9 cellular contexts compared by ENCODE assay signal in genomic region chr4:139692300-139693012, GRCh38. TPM values are rescaled to one million over a fixed set of nuclear protein-coding genes. Genes with fewer than 3 reads are reported as not detected.
DNase-seq lines count a peak whose midpoint lies in the region; ATAC-seq and TF ChIP-seq lines count a peak whose summit lies in the region.
"Had no signal": no experiment of that assay in that cellular context is flagged by ENCODE, and none has a peak within 500 bp of the region (broad histone marks: within the 10 kb centered on the region; RNA-seq: fewer than 3 reads in every experiment).

No MANE protein-coding gene starts in this region.

- H3K27ac Mint-ChIP-seq in nephron progenitor cell = peak overlapping the region; percentile 33

- no peak for ATAC-seq in GM21786 (IDR thresholded peaks at IDR 0.05; ENCODE audit: unreplicated experiment)
- ATAC-seq: T-helper 17 cell had no signal

- H3K36me3 Mint-ChIP-seq in nephron progenitor cell (ENCODE audit: low read depth) = peaks cover 37% of the 10 kb centered on the region

- peaks cover 5% of the 10 kb centered on the region for H3K4me1 Mint-ChIP-seq in nephron progenitor cell
- H3K4me1 Mint-ChIP-seq: T-helper 17 cell had no signal

- DNase-seq in GDM1 (lab: John Stamatoyannopoulos, UW) (peak; percentile 21), LHCN-M2 (ENCODE audit: low read depth) (peak; percentile 1), cerebellum (ENCODE audit: low spot score) (peak; percentile 13), nephron progenitor cell (no peak), AG08395 (ENCODE audit: low spot score) (no peak)
- DNase-seq in activated CD8-positive, alpha-beta memory T cell treated with anti-CD3 and anti-CD28 coated beads for 24 hours = no peak
- no peak for DNase-seq in activated effector memory CD4-positive, alpha-beta T cell treated with Interleukin-2 at 50 U/mL for 16 hours
- DNase-seq: T-helper 17 cell had no signal

- peaks cover 10% of the 10 kb centered on the region for H3K27me3 Mint-ChIP-seq in nephron progenitor cell (ENCODE audit: low read depth, poor library complexity)
- H3K27me3 Mint-ChIP-seq: T-helper 17 cell had no signal

- H3K4me3 Mint-ChIP-seq in nephron progenitor cell = no peak overlapping the region
- H3K4me3 Mint-ChIP-seq: T-helper 17 cell had no signal

- peaks cover 16% of the 10 kb centered on the region for H3K9me3 Mint-ChIP-seq in nephron progenitor cell

- TF ChIP-seq CTCF in nephron progenitor cell (IDR thresholded peaks at IDR 0.05) = no peak

RNA-seq across cellular contexts. Expression of gene MGST2, which starts 26.8 kb away (rescaled TPM):
- 5.0 and 9.9 TPM in 2 replicates for total RNA-seq in LHCN-M2 (2014; rRNA removed)
- polyA plus RNA-seq in LHCN-M2 (2012) = 13.5 TPM
- total RNA-seq in cerebellum = 9.3 TPM

Comparison
In these comparisons a context has a peak if more than half of its experiments do, and no peak if none do; other contexts are left out.
1. DNase-seq: peak in GDM1 (single experiment), LHCN-M2 (single experiment) and cerebellum (single experiment); none in nephron progenitor cell (single experiment), activated CD8-positive, alpha-beta memory T cell treated with anti-CD3 and anti-CD28 coated beads for 24 hours (single experiment), activated effector memory CD4-positive, alpha-beta T cell treated with Interleukin-2 at 50 U/mL for 16 hours (single experiment) and AG08395 (single experiment).